ENCODE assay signal across 8 cellular contexts in the genomic region with DNA sequence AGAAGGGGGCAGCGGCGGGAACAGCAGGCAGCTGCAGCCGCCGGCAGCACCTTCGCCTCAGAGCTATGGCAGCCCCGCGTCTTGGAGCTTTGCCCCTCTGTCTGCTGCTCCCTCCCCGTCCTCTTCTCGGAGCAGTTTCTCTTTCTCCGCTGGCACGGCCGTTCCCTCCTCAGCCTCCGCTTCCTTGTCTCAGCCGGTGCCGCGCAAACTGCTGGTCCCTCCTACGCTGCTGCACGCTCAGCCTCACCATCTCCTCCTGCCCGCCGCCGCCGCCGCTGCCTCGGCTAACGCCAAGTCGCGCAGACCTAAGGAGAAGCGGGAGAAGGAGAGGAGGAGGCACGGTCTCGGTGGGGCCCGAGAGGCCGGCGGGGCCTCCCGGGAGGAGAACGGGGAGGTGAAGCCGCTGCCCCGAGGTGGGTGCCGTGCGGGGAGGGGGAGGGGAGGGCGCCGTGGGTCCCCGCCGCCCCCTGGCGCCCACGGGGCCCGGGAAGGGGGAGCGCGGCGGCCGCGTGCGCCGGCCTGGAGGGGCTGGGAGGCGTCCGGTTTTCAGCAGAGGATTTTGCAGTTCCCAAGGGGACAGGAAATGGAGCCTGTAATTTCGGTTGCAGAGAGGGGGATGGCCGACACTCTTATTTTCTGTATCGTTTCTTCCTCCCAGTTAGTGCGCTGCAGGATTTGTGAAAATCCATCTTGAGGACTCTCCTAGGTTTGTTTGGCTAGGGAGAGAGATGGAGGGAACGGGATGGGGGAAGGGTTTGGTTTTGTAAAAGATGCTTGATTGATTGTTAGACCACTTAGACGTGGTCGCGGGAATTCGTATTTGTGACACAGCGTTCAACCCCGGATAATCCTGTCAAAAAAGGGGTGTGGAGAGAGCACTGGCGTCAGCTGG. TPM values are rescaled to one million over a fixed set of nuclear protein-coding genes. Genes with fewer than 3 reads are reported as not detected.
DNase-seq lines count a peak whose midpoint lies in the region; ATAC-seq, FAIRE-seq and TF ChIP-seq lines count a peak whose summit lies in the region.

No MANE protein-coding gene starts in this region.

- H3K9me3 ChIP-seq in GM12878 (replicated peaks; ENCODE audit: control insufficient read depth, insufficient read depth, low read length): no peaks in the 10 kb centered on the region
- H3K9me3 ChIP-seq in iPS-15b (ENCODE audit: control insufficient read depth, insufficient read depth, low read length): no peaks in the 10 kb centered on the region
- H3K9me3 ChIP-seq in skeletal muscle satellite cell (replicated peaks; ENCODE audit: low read length): no peaks in the 10 kb centered on the region

- peak overlapping the region; percentile 82 for H3K4me3 ChIP-seq in GM12864 (ENCODE audit: low read depth, low read length)
- peak overlapping the region; percentile 99 for H3K4me3 ChIP-seq in GM12878
- peak overlapping the region; percentile 95 for H3K4me3 ChIP-seq in iPS-15b (ENCODE audit: low read depth, low read length)
- H3K4me3 ChIP-seq in skeletal muscle satellite cell (ENCODE audit: low read length): peak overlapping the region; percentile 96

- TF ChIP-seq POLR2A in GM12878 (IDR thresholded peaks at IDR 0.05; ENCODE audit: low read depth, low read length): no peak; the same call in 1 of the 2 replicates

- H3K79me2 ChIP-seq in GM12878 (ENCODE audit: control insufficient read depth, insufficient read depth, low read length): peaks cover 69% of the 10 kb centered on the region

- CTCF ChIA-PET in GM12878 (lab: Yijun Ruan, JAX): interaction anchor here (0.7 to 4.4 kb wide), 10 partner anchors 11 to 67 kb away, joined by 3 to 29 read pairs (median 6); no protein-coding TSS in a partner anchor

- intact Hi-C loops in GM12878 (cut with micrococcal nuclease; ENCODE audit: unreplicated experiment): loop anchor here (2.0 kb wide), 2 partner anchors 62 to 102 kb away; partner anchors contain the start of genes PHTF2 and TMEM60

- no peak for TF ChIP-seq RAD21 in GM12878 (IDR thresholded peaks at IDR 0.05; ENCODE audit: insufficient read depth, low read depth, low read length)

- H3K36me3 ChIP-seq in GM12878 (ENCODE audit: control insufficient read depth in 2 of 2, insufficient read depth in 2 of 2, low read length in 1 of 2) (0 out of 4 replicates have a peak, but pooled peaks cover 0 to 3% of the 10 kb centered on the region in 2 experiments), iPS-15b (ENCODE audit: control insufficient read depth, insufficient read depth, low read length) (peaks cover 2% of the 10 kb centered on the region), skeletal muscle satellite cell (ENCODE audit: insufficient read depth, low read length) (no peaks in the 10 kb centered on the region)

- SMC1A ChIA-PET in GM12878 (lab: Charles Lee; ENCODE audit: uncharacterized antibody, unreplicated experiment): interaction anchor here (0.8 to 3.7 kb wide), 16 partner anchors 9 to 219 kb away, joined by 3 to 19 read pairs (median 4); no protein-coding TSS in a partner anchor

- no peaks in the 10 kb centered on the region for H4K20me1 ChIP-seq in GM12878 (ENCODE audit: control insufficient read depth, insufficient read depth)

- H3K4me1 ChIP-seq in GM12878 (ENCODE audit: control insufficient read depth, insufficient read depth, low read length) (no peaks in the 10 kb centered on the region), iPS-15b (ENCODE audit: control insufficient read depth, insufficient read depth, low read length) (peaks cover 8% of the 10 kb centered on the region), skeletal muscle satellite cell (ENCODE audit: control insufficient read depth, insufficient read depth, low read length) (peaks cover 13% of the 10 kb centered on the region)

- TF ChIP-seq CTCF in GM12864 (IDR thresholded peaks at IDR 0.05; ENCODE audit: low read depth, low read length, missing control alignments): peak; percentile 10
- TF ChIP-seq CTCF in GM12878 (IDR thresholded peaks at IDR 0.05 in 2 of 3, conservative IDR thresholded peaks at IDR 0.05 in 1 of 3; ENCODE audit: control insufficient read depth in 2 of 3, extremely low read depth in 1 of 3, insufficient read depth in 1 of 3, low read depth in 3 of 3, low read length in 3 of 3): no peak

- DNase-seq in GM12864 (ENCODE audit: low read depth) (no peak), NCI-H1105 (lab: John Stamatoyannopoulos, UW) (peak; percentile 43), T1000 (lab: John Stamatoyannopoulos, UW) (peak; percentile 43), GM12878 (ENCODE audit: low read depth, low spot score) (no peak), cerebellar nuclear complex (lab: John Stamatoyannopoulos, UW) (no peak)

- POLR2A ChIA-PET in GM12878 (lab: Charles Lee): interaction anchor here (0.9 to 3.3 kb wide), 8 partner anchors 10 to 168 kb away, joined by 3 to 12 read pairs (median 4); partner anchors contain the start of genes PHTF2 and TMEM60

- peak overlapping the region; percentile 95 for H3K27ac ChIP-seq in GM12878 (ENCODE audit: control insufficient read depth, insufficient read depth)

- H3K27me3 ChIP-seq in GM12878 (replicated peaks in 1 of 2; ENCODE audit: control insufficient read depth in 2 of 2, insufficient read depth in 2 of 2, low read length in 1 of 2) (no peaks in the 10 kb centered on the region), iPS-15b (ENCODE audit: control insufficient read depth, insufficient read depth, low read length) (no peaks in the 10 kb centered on the region), skeletal muscle satellite cell (ENCODE audit: control insufficient read depth, insufficient read depth, low read length) (no peaks in the 10 kb centered on the region)

- FAIRE-seq in GM12878 (lab: Jason Lieb, UNC): no peak

- ATAC-seq in HG02588 (IDR thresholded peaks at IDR 0.05; ENCODE audit: unreplicated experiment): peak; percentile 28
- ATAC-seq in GM12878: peak; percentile 54

- peak overlapping the region; percentile 94 for H2AFZ ChIP-seq in GM12878 (ENCODE audit: control insufficient read depth, low read depth, low read length)

- H3K4me2 ChIP-seq in GM12878 (ENCODE audit: control insufficient read depth, insufficient read depth) (peak overlapping the region; percentile 68), skeletal muscle satellite cell (ENCODE audit: low read length) (peak overlapping the region; percentile 84)

- in situ Hi-C loops in GM12878 (cut with MboI): no loop called here

- peak overlapping the region; percentile 97 for H3K9ac ChIP-seq in GM12878 (ENCODE audit: control insufficient read depth, insufficient read depth, low read length)
- H3K9ac ChIP-seq in iPS-15b (ENCODE audit: low read depth, low read length): peak overlapping the region; percentile 96
- H3K9ac ChIP-seq in skeletal muscle satellite cell (ENCODE audit: low read depth, low read length): peak overlapping the region; percentile 91

- TF ChIP-seq EP300 in GM12878 (IDR thresholded peaks at IDR 0.05; ENCODE audit: borderline replicate concordance in 1 of 2, control insufficient read depth in 1 of 2, low read depth in 2 of 2, low read length in 2 of 2): no peak

- under 1% methylated on average over 47 of the region's 67 CpGs for WGBS in GM12878 (ENCODE audit: insufficient coverage, insufficient replicate concordance, low lambda C conversion rate, missing lambda C conversion rate)

- no TSS peak for BruUV-seq in GM12878 (replicated peaks; lab: Mats Ljungman, UMichigan)

- RAD21 ChIA-PET in GM12878 (lab: Charles Lee; ENCODE audit: unreplicated experiment): interaction anchor here (0.7 to 2.8 kb wide), 5 partner anchors 12 to 101 kb away, joined by 3 to 11 read pairs (median 3); partner anchors contain the start of genes PHTF2 and TMEM60

TF ChIP-seq in GM12878, 131 proteins besides CTCF, POLR2A, EP300 and RAD21 (continues in another document):
- TF ChIP-seq SREBF2 (IDR thresholded peaks at IDR 0.05; ENCODE audit: low read length) (no peak), NR2F1 (conservative IDR thresholded peaks at IDR 0.05) (0 out of 2 replicates have a peak, but pooled peaks have one; percentile 21), POLR2AphosphoS2 (IDR thresholded peaks at IDR 0.05; ENCODE audit: low read depth, low read length) (no peak), RUNX3 (IDR thresholded peaks at IDR 0.05; ENCODE audit: low read length) (no peak), ZNF24 (IDR thresholded peaks at IDR 0.05) (0 out of 2 replicates have a peak, but pooled peaks have one; percentile 14), BMI1 (IDR thresholded peaks at IDR 0.05; ENCODE audit: borderline replicate concordance) (no peak)

RNA-seq across cellular contexts. Expression of gene RSBN1L, which starts 0.6 kb away (rescaled TPM):
- total RNA-seq in GM12878 (2013; cell fraction: nucleolus; rRNA removed): 24.9 and 25.6 TPM in 2 replicates
- 11.4 and 14.3 TPM in 2 replicates for total RNA-seq in GM12878 (2014; rRNA removed)
- 23.7 and 24.8 TPM in 2 replicates for total RNA-seq in GM12878 (2014; rRNA removed; fragmentation: Illumina TruSeq; extraction: Trizol)
- total RNA-seq in GM12878 (2021): 14.7 and 15.9 TPM in 2 replicates
- polyA plus RNA-seq in GM12878 (2011; ENCODE audit: low read depth): 5.2 TPM
- polyA plus RNA-seq in GM12878 (2011; rRNA removed): 17.6 and 21.3 TPM in 2 replicates
- 4.6 and 7.6 TPM in 2 replicates for polyA plus RNA-seq in GM12878 (2011; cell fraction: cytosol; rRNA removed)
- polyA plus RNA-seq in GM12878 (2011; cell fraction: nucleus; rRNA removed): 8.6 TPM in 2 replicates
- polyA plus RNA-seq in GM12878 (2012): 9.4 and 12.3 TPM in 2 replicates
- 21.5 and 24.9 TPM in 2 replicates for polyA plus RNA-seq in GM12878 (2014; fragmentation: Illumina TruSeq; extraction: Trizol)
- 1 to 10 TPM; 4.6 to 6.9 TPM for polyA plus RNA-seq in GM12878 (2014; fragmentation: Nextera tagmentation; extraction: Ambion mirVana)
- polyA plus RNA-seq in GM12878 (2014; rRNA removed): 9.2 and 10.0 TPM in 2 replicates
- 1 to 10 TPM; 4.5 to 5.2 TPM for polyA plus RNA-seq in GM12878 (2016; fragmentation: Nextera tagmentation; extraction: Ambion mirVana)
- polyA minus RNA-seq in GM12878 (2011; rRNA and poly(A)+ RNA removed): 20.5 and 30.3 TPM in 2 replicates
- 6.9 and 13.3 TPM in 2 replicates for polyA minus RNA-seq in GM12878 (2011; cell fraction: cytosol; rRNA and poly(A)+ RNA removed)
- polyA minus RNA-seq in GM12878 (2011; cell fraction: nucleus; rRNA and poly(A)+ RNA removed): 5.8 and 11.3 TPM in 2 replicates
- 10.6 and 19.7 TPM in 2 replicates for total RNA-seq in skeletal muscle satellite cell (2012; rRNA removed)

Comparison
In these comparisons a context has a peak if more than half of its experiments do, and no peak if none do; other contexts are left out.
1. DNase-seq: peak in NCI-H1105 (single experiment) and T1000 (single experiment); none in GM12864 (single experiment), GM12878 (single experiment) and cerebellar nuclear complex (0 of 2).
2. Peak in every context shown above with its lines, with median percentiles within 50 percentile points of each other: H3K4me3 ChIP-seq and H3K9ac ChIP-seq.